10 cellular contexts compared by ENCODE assay signal in genomic region chr14:51368721-51369163, GRCh38.
DNase-seq lines count a peak whose midpoint lies in the region; ATAC-seq, FAIRE-seq and TF ChIP-seq lines count a peak whose summit lies in the region.
"Had no signal": no experiment of that assay in that cellular context is flagged by ENCODE, and none has a peak within 500 bp of the region (broad histone marks: within the 10 kb centered on the region; RNA-seq: fewer than 3 reads in every experiment).

No MANE protein-coding gene starts in this region.

- H3K4me3 ChIP-seq in mammary epithelial cell (replicated peaks in 1 of 3; ENCODE audit: insufficient read depth in 1 of 3, low read depth in 2 of 3, low read length in 3 of 3): no peak overlapping the region
- H3K4me3 ChIP-seq in subcutaneous abdominal adipose tissue (ENCODE audit: low read depth in 1 of 5, low read length in 5 of 5): no peak overlapping the region

- 2% methylated on average over 6 of the region's 6 CpGs for WGBS in mammary epithelial cell (ENCODE audit: low coverage, missing lambda C conversion rate)

- no peaks in the 10 kb centered on the region for H3K79me2 ChIP-seq in mammary epithelial cell (ENCODE audit: insufficient read depth, low read length)

- peak; percentile 40 for DNase-seq in H54 (ENCODE audit: insufficient read length, low spot score)
- peak; percentile 79 for DNase-seq in mammary epithelial cell
- DNase-seq in hepatic stellate cell (ENCODE audit: low spot score): peak; percentile 65
- no peak for DNase-seq in AML-193 (lab: John Stamatoyannopoulos, UW)
- DNase-seq in NCI-H2171 (lab: John Stamatoyannopoulos, UW): no peak
- no peak for DNase-seq in effector CD8-positive, alpha-beta T cell (lab: John Stamatoyannopoulos, UW)
- DNase-seq: activated B cell treated with CpG ODN at 0.5 μM for 24 hours, posterior cingulate gyrus had no signal

- in situ Hi-C loops in mammary epithelial cell (cut with MboI; ENCODE audit: low sequenced_read_pairs in 2 of 2): no loop called here

- H3K36me3 ChIP-seq in mammary epithelial cell (ENCODE audit: insufficient read depth, low read length) (no peaks in the 10 kb centered on the region), subcutaneous abdominal adipose tissue (ENCODE audit: control insufficient read depth in 5 of 5, insufficient read depth in 5 of 5, low read length in 5 of 5) (no peaks in the 10 kb centered on the region)

- peak overlapping the region; percentile 76 for H3K4me2 ChIP-seq in mammary epithelial cell (ENCODE audit: insufficient read depth, low read depth, low read length)

- H3K27ac ChIP-seq in mammary epithelial cell (ENCODE audit: insufficient read depth, low read depth, low read length) (peak overlapping the region; percentile 61), subcutaneous abdominal adipose tissue (ENCODE audit: low read depth, low read length) (peak overlapping the region; percentile 15)

- H3K4me1 ChIP-seq in mammary epithelial cell (ENCODE audit: insufficient read depth, low read length): peaks cover 41% of the 10 kb centered on the region
- peaks cover 0 to 13% (median 4%) of the 10 kb centered on the region in 5 donors for H3K4me1 ChIP-seq in subcutaneous abdominal adipose tissue (ENCODE audit: control insufficient read depth in 5 of 5, insufficient read depth in 5 of 5, low read length in 5 of 5)

- intact Hi-C loops in mammary epithelial cell (cut with micrococcal nuclease): loop anchor here (5.0 kb wide), 1 partner anchor 86 kb away; no protein-coding TSS in a partner anchor

- dilution Hi-C loops in mammary epithelial cell (cut with HindIII; ENCODE audit: low sequenced_read_pairs): no loop called here

- no peak for TF ChIP-seq POLR2A in H54 (IDR thresholded peaks at IDR 0.05; ENCODE audit: low read depth, low read length)

- ATAC-seq in esophagus mucosa: no peak

- no peaks in the 10 kb centered on the region for H3K9me3 ChIP-seq in mammary epithelial cell (replicated peaks; ENCODE audit: insufficient read depth, low read length)
- H3K9me3 ChIP-seq in subcutaneous abdominal adipose tissue (ENCODE audit: control insufficient read depth in 5 of 5, low read length in 5 of 5): no peaks in the 10 kb centered on the region

- FAIRE-seq in H54 (lab: Jason Lieb, UNC): peak; percentile 58

- CTCF ChIA-PET in mammary epithelial cell (lab: Charles Lee; ENCODE audit: low non-redundant PET): no interaction called here

- peak overlapping the region; percentile 58 for H2AFZ ChIP-seq in mammary epithelial cell (ENCODE audit: low read depth, low read length)

- peak overlapping the region; percentile 53 for H3K9ac ChIP-seq in mammary epithelial cell (ENCODE audit: insufficient read depth, low read length)
- no peak overlapping the region for H3K9ac ChIP-seq in subcutaneous abdominal adipose tissue (ENCODE audit: low read length in 5 of 5)

- H3K27me3 ChIP-seq in mammary epithelial cell (ENCODE audit: insufficient read depth, low read length): no peaks in the 10 kb centered on the region
- peaks cover 0 to 7% (median 4%) of the 10 kb centered on the region in 5 donors for H3K27me3 ChIP-seq in subcutaneous abdominal adipose tissue (ENCODE audit: control insufficient read depth in 5 of 5, insufficient read depth in 4 of 5, low read length in 5 of 5)

- H4K20me1 ChIP-seq in mammary epithelial cell (ENCODE audit: insufficient read depth, low read length): no peaks in the 10 kb centered on the region

- TF ChIP-seq CTCF in mammary epithelial cell (conservative IDR thresholded peaks at IDR 0.05 in 1 of 2, IDR thresholded peaks at IDR 0.05 in 1 of 2; ENCODE audit: extremely low read depth in 1 of 2, insufficient read depth in 1 of 2, low read depth in 1 of 2, low read length in 2 of 2): no peak

- BruUV-seq in mammary epithelial cell (replicated peaks; lab: Mats Ljungman, UMichigan): no TSS peak

Comparison
In these comparisons a context has a peak if more than half of its experiments do, and no peak if none do; other contexts are left out.
1. DNase-seq: peak in H54 (single experiment), mammary epithelial cell (single experiment) and hepatic stellate cell (single experiment); none in AML-193 (0 of 2), NCI-H2171 (single experiment) and effector CD8-positive, alpha-beta T cell (single experiment).